In the genomic region with DNA sequence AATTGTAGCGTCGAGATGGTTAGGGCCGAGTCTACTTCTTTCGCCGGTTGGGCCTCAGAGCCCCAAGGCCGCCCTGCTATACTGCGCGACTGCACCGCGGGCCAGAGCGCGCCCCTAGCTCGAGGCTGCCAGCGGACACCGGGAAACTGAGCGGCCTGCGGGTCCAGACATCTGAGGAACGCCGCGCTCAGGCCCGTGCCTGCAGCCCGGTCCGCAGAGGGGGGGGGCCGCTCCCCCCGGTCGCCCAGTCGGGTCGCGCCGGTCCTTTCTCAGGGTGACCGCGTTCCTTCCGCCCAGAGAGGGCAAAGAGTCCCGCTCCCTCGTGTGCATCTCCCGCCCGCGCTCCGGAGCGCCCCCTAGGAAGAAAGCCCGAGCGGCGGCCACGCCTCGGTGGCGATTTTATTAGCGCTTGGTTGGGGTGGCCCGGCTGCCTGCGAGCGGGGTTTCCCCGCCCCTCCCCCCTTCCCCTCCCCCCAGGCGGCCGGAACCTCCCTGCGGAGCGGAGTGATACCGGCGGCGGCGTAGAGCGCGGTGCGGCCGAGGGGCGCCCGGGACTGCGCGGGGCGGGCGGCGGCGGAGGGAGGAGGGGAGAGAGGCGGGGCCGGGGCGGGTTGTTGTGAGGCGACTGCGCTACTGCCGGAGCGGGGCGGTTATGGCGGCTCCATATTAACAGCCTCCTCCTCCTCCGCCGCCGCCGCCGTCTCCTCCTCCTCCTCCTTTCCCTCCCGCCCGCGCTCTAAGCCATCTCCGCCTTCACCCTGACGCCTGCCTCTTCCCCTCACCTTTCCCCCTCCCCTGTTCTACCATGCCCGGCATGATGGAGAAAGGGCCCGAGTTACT, we compare ENCODE assay signal across 1 cellular context.
TF ChIP-seq lines count a peak whose summit lies in the region.

A gene (plus strand): TSS at position 611 of the 840 bp plus-strand sequence. CDS start 195 bp downstream, at position 806.

TF ChIP-seq in GM23338, 12 proteins besides CTCF, POLR2A, EP300 and RAD21 (continued from another document):
- TF ChIP-seq, protein P1, sequence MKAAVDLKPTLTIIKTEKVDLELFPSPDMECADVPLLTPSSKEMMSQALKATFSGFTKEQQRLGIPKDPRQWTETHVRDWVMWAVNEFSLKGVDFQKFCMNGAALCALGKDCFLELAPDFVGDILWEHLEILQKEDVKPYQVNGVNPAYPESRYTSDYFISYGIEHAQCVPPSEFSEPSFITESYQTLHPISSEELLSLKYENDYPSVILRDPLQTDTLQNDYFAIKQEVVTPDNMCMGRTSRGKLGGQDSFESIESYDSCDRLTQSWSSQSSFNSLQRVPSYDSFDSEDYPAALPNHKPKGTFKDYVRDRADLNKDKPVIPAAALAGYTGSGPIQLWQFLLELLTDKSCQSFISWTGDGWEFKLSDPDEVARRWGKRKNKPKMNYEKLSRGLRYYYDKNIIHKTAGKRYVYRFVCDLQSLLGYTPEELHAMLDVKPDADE (IDR thresholded peaks at IDR 0.05) = no peak; the same call in 1 of the 2 replicates
TF ChIP-seq in GM23338: peak in this region for 4.
